ENCODE assay signal across 1 cellular context in genomic region chr5:52469835-52470234, GRCh38.
TF ChIP-seq lines count a peak whose summit lies in the region.

No MANE protein-coding gene starts in this region.

TF ChIP-seq in HepG2, 621 proteins besides CTCF, POLR2A, EP300 and RAD21:
- TF ChIP-seq ZBTB43 (CRISPR knock-in tag; conservative IDR thresholded peaks at IDR 0.05): no peak
- no peak for TF ChIP-seq PHF5A (CRISPR knock-in tag; IDR thresholded peaks at IDR 0.05; ENCODE audit: low read depth, unreplicated experiment)
- no peak for TF ChIP-seq TERF1 (CRISPR knock-in tag; IDR thresholded peaks at IDR 0.05)
- TF ChIP-seq MIXL1 (CRISPR knock-in tag; IDR thresholded peaks at IDR 0.05): no peak
- TF ChIP-seq REST (IDR thresholded peaks at IDR 0.05; ENCODE audit: borderline replicate concordance in 1 of 2, low read depth in 1 of 2, low read length in 2 of 2): no peak
- no peak for TF ChIP-seq TRAFD1 (CRISPR knock-in tag; IDR thresholded peaks at IDR 0.05; ENCODE audit: borderline replicate concordance)
- TF ChIP-seq ZNF142 (CRISPR knock-in tag; IDR thresholded peaks at IDR 0.05): no peak
- no peak for TF ChIP-seq ATF7-NPFF (CRISPR knock-in tag; IDR thresholded peaks at IDR 0.05; ENCODE audit: low read depth)
- TF ChIP-seq MTA3 (CRISPR knock-in tag; IDR thresholded peaks at IDR 0.05): no peak
- TF ChIP-seq TEF (CRISPR knock-in tag; IDR thresholded peaks at IDR 0.05): no peak
- no peak for TF ChIP-seq CC2D1A (CRISPR knock-in tag; IDR thresholded peaks at IDR 0.05)
- no peak for TF ChIP-seq ZNF605 (CRISPR knock-in tag; IDR thresholded peaks at IDR 0.05)
- TF ChIP-seq ZNF749 (CRISPR knock-in tag; IDR thresholded peaks at IDR 0.05; ENCODE audit: borderline replicate concordance): no peak
